ENCODE assay signal across 15 cellular contexts in genomic region chr2:122753341-122753740, GRCh38.
"Had no signal": no experiment of that assay in that cellular context is flagged by ENCODE, and none has a peak within 500 bp of the region (broad histone marks: within the 10 kb centered on the region; RNA-seq: fewer than 3 reads in every experiment).

No MANE protein-coding gene starts in this region.

- H3K9me3 ChIP-seq: gastroesophageal sphincter, psoas muscle, sigmoid colon had no signal

- H3K27ac ChIP-seq: gastroesophageal sphincter, psoas muscle, sigmoid colon, skin epidermis had no signal

- H3K4me1 ChIP-seq: gastroesophageal sphincter, psoas muscle, sigmoid colon had no signal

- FAIRE-seq: endometrium had no signal

- DNase-seq: effector memory CD4-positive, alpha-beta T cell; glutamatergic neuron; left colon; left ventricle myocardium superior; mesenchymal stem cell; midbrain; psoas muscle; sigmoid colon; stimulated activated CD4-positive, alpha-beta T cell treated with anti-CD3 and anti-CD28 coated beads, Interleukin-12 subunit alpha, Interleukin-12 subunit beta, amount 100 ng/mL, for 4 hours; stimulated activated naive CD4-positive, alpha-beta T cell treated with Interleukin-2 at 50 U/mL for 16 hours; trophoblast cell had no signal

- H3K4me3 ChIP-seq: gastroesophageal sphincter, lung, psoas muscle, sigmoid colon, skin epidermis had no signal

- H3K36me3 ChIP-seq: gastroesophageal sphincter, sigmoid colon had no signal

- H3K27me3 ChIP-seq: gastroesophageal sphincter, sigmoid colon had no signal
